8 cellular contexts compared by ENCODE assay signal in genomic region chr15:67520976-67521769, GRCh38. TPM values are rescaled to one million over a fixed set of nuclear protein-coding genes. Genes with fewer than 3 reads are reported as not detected.
A peak's percentile ranks its signal among the peaks of the same experiment; 100 is the strongest.
DNase-seq lines count a peak whose midpoint lies in the region; ATAC-seq and TF ChIP-seq lines count a peak whose summit lies in the region.

Gene C15orf61, plus strand, starts transcription at chr15:67521131. Its CDS starts 118 bp downstream, at chr15:67521249.

- no peaks in the 10 kb centered on the region for H3K27me3 ChIP-seq in SU-DHL-6 (ENCODE audit: low read length)
- no peaks in the 10 kb centered on the region for H3K27me3 ChIP-seq in heart left ventricle

- 0 to 1% (median 0%) methylated on average over 39 to 97 of the region's 97 CpGs for WGBS in heart left ventricle, 4 donors

- peaks cover 0 to 37% (median 25%) of the 10 kb centered on the region in 12 donors for H3K4me1 ChIP-seq in heart left ventricle

- H3K4me3 Mint-ChIP-seq in HFFc6 = peak within 1 kb of the TSS; percentile 89
- peak within 1 kb of the TSS; percentile 96 for H3K4me3 Mint-ChIP-seq in activated naive CD8-positive, alpha-beta T cell treated with anti-CD3 and anti-CD28 coated beads, Interleukin-2, amount 50 U/mL, for 24 hours
- H3K4me3 Mint-ChIP-seq in type B pancreatic cell = peak within 1 kb of the TSS; percentile 93

- peak in 1 of 2 donors; percentile 77 for TF ChIP-seq POLR2A in heart left ventricle (IDR thresholded peaks at IDR 0.05)

- peak within 1 kb of the TSS; percentile 96 for H2AFZ ChIP-seq in SU-DHL-6 (ENCODE audit: low read depth, low read length, severe bottlenecking)

- no peaks in the 10 kb centered on the region for H3K9me2 ChIP-seq in SU-DHL-6 (replicated peaks; ENCODE audit: insufficient read depth, low read length)

- H3F3A ChIP-seq in SU-DHL-6 (ENCODE audit: insufficient read depth) = peaks cover 5% of the 10 kb centered on the region; the same call in 1 of the 2 replicates

- H4K20me1 ChIP-seq in SU-DHL-6 (ENCODE audit: low read depth, low read length) = no peaks in the 10 kb centered on the region

- TF ChIP-seq CTCF in GM12874 (IDR thresholded peaks at IDR 0.05; ENCODE audit: insufficient read depth, low read depth, low read length) = 0 out of 2 replicates have a peak, but pooled peaks have one; percentile 13
- no peak for TF ChIP-seq CTCF in HFFc6 (IDR thresholded peaks at IDR 0.05)
- TF ChIP-seq CTCF in SU-DHL-6 (IDR thresholded peaks at IDR 0.05; ENCODE audit: insufficient read depth, low read length, poor library complexity, severe bottlenecking) = no peak
- peak in 3 of 12 donors; percentile 10 to 26 (median 11) for TF ChIP-seq CTCF in heart left ventricle (IDR thresholded peaks at IDR 0.05)
- peak; percentile 15 for TF ChIP-seq CTCF in type B pancreatic cell (conservative IDR thresholded peaks at IDR 0.05)

- H3K79me2 ChIP-seq in SU-DHL-6 (ENCODE audit: insufficient read depth, low read length) = peaks cover 48% of the 10 kb centered on the region

- H3K27me3 Mint-ChIP-seq in HFFc6 (ENCODE audit: insufficient read depth) = no peaks in the 10 kb centered on the region
- H3K27me3 Mint-ChIP-seq in activated naive CD8-positive, alpha-beta T cell treated with anti-CD3 and anti-CD28 coated beads, Interleukin-2, amount 50 U/mL, for 24 hours = no peaks in the 10 kb centered on the region
- H3K27me3 Mint-ChIP-seq in type B pancreatic cell = no peaks in the 10 kb centered on the region

- 0 out of 2 replicates have a peak, but pooled peaks cover under 1% of the 10 kb centered on the region for H3K36me3 ChIP-seq in SU-DHL-6 (ENCODE audit: low read length)
- H3K36me3 ChIP-seq in heart left ventricle = peaks cover 0 to 17% (median 4%) of the 10 kb centered on the region in 9 donors

- H3K9ac ChIP-seq in SU-DHL-6 (ENCODE audit: low read length) = peak within 1 kb of the TSS; percentile 97

- H3K27ac Mint-ChIP-seq in HFFc6 = peak within 1 kb of the TSS; percentile 96
- H3K27ac Mint-ChIP-seq in activated naive CD8-positive, alpha-beta T cell treated with anti-CD3 and anti-CD28 coated beads, Interleukin-2, amount 50 U/mL, for 24 hours = peak within 1 kb of the TSS; percentile 97
- peak within 1 kb of the TSS; percentile 91 for H3K27ac Mint-ChIP-seq in type B pancreatic cell

- H3K27ac ChIP-seq in SU-DHL-6 (ENCODE audit: low read depth, low read length) (peak within 1 kb of the TSS; percentile 84), heart left ventricle (peak within 1 kb of the TSS; percentile 92 to 99 (median 97))

- H3K9me3 ChIP-seq in SU-DHL-6 (ENCODE audit: insufficient read depth, low read length) (no peaks in the 10 kb centered on the region), heart left ventricle (no peaks in the 10 kb centered on the region)

- H3K4me3 ChIP-seq in SU-DHL-6 (ENCODE audit: insufficient read depth, low read length, poor library complexity, severe bottlenecking) (peak within 1 kb of the TSS; percentile 94), heart left ventricle (peak within 1 kb of the TSS; percentile 54 to 95 (median 74))

- H3K4me1 Mint-ChIP-seq in HFFc6 (ENCODE audit: low read depth) (peaks cover 31% of the 10 kb centered on the region), type B pancreatic cell (ENCODE audit: unreplicated experiment) (peaks cover 15% of the 10 kb centered on the region)
- peaks cover 29% of the 10 kb centered on the region for H3K4me1 Mint-ChIP-seq in activated naive CD8-positive, alpha-beta T cell treated with anti-CD3 and anti-CD28 coated beads, Interleukin-2, amount 50 U/mL, for 24 hours

- intact Hi-C loops in heart left ventricle (cut with DNase I) (loop anchor here in 6 of 10 donors (1.0 to 10.0 kb wide), 5 partner anchors 21 to 318 kb away; partner anchors contain the start of gene MAP2K5 (in 2 of the 6)), posterior cingulate gyrus (cut with DNase I) (loop anchor here (1.0 to 5.0 kb wide), 2 partner anchors 319 to 531 kb away; partner anchors contain the start of genes PIAS1 and RNU6-1)

- peak within 1 kb of the TSS; percentile 98 for H3K4me2 ChIP-seq in SU-DHL-6 (ENCODE audit: low read depth, low read length, poor library complexity, severe bottlenecking)

- DNase-seq in HFFc6 (peak; percentile 65), MV-4-11 (lab: John Stamatoyannopoulos, UW) (peak; percentile 71), heart left ventricle (peak; percentile 87 to 92 (median 89)), posterior cingulate gyrus (peak; percentile 78 to 97 (median 81)), type B pancreatic cell (ENCODE audit: extremely low spot score, unreplicated experiment) (peak; percentile 87)
- peak; percentile 87 for DNase-seq in activated naive CD8-positive, alpha-beta T cell treated with anti-CD3 and anti-CD28 coated beads, Interleukin-2, amount 50 U/mL, for 24 hours

- H3K36me3 Mint-ChIP-seq in HFFc6 (ENCODE audit: low read depth) = peaks cover 12% of the 10 kb centered on the region; the same call in 1 of the 2 replicates
- peaks cover 5% of the 10 kb centered on the region for H3K36me3 Mint-ChIP-seq in activated naive CD8-positive, alpha-beta T cell treated with anti-CD3 and anti-CD28 coated beads, Interleukin-2, amount 50 U/mL, for 24 hours (ENCODE audit: low read depth)
- H3K36me3 Mint-ChIP-seq in type B pancreatic cell = no peaks in the 10 kb centered on the region

- ATAC-seq in activated naive CD8-positive, alpha-beta T cell treated with anti-CD3 and anti-CD28 coated beads, Interleukin-2, amount 50 U/mL, for 24 hours = peak; percentile 83
- ATAC-seq in heart left ventricle = peak; percentile 76 to 95 (median 90)

- H3K9me3 Mint-ChIP-seq in HFFc6 (no peaks in the 10 kb centered on the region), type B pancreatic cell (no peaks in the 10 kb centered on the region)
- no peaks in the 10 kb centered on the region for H3K9me3 Mint-ChIP-seq in activated naive CD8-positive, alpha-beta T cell treated with anti-CD3 and anti-CD28 coated beads, Interleukin-2, amount 50 U/mL, for 24 hours

RNA-seq across cellular contexts. Expression of gene C15orf61, which starts in this region (rescaled TPM):
- total RNA-seq in HFFc6 (2021; fragmentation: NEBNext Ultra II Directional; extraction: Animal tissue kit (Norgen Biotek cat#: 25700)) = 1 to 10 TPM; 5.1 to 7.5 (median 5.9) TPM
- total RNA-seq in heart left ventricle = 10 to 100 TPM in 5 of 9 donors, 1 to 10 TPM in 4; 5.0 to 11.7 (median 10.0) TPM
- polyA plus RNA-seq in heart left ventricle = 1 to 10 TPM; 3.6 to 4.6 TPM
- 6.7 and 8.4 TPM in 2 replicates for total RNA-seq in type B pancreatic cell (ENCODE audit: low replicate concordance)

Comparison
In these comparisons a context has a peak if more than half of its experiments do, and no peak if none do; other contexts are left out.
1. Peak in every context shown above with its lines: DNase-seq, ATAC-seq, H3K4me3 ChIP-seq and H3K27ac ChIP-seq.
2. CTCF ChIP-seq: peak in GM12874 (single experiment) and type B pancreatic cell (single experiment); none in HFFc6 (single experiment) and SU-DHL-6 (single experiment).